8 cellular contexts compared by ENCODE assay signal in the genomic region with DNA sequence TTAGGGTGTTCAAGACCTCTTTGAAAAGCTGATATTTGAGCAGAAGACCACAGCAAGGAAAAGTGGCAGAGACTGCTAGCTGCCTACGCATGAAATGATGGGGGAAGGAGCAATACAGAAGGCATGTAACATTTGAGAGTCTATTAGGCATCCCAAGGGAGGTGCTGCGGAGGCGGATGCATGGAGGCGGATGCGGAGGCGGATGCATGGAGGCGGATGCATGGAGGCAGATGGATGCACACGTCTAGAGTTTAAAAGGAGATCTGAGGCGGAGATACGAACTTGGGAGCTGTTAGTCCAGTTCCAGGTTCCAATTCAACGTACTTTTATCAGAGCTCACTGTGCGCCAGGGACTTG. TPM values are rescaled to one million over a fixed set of nuclear protein-coding genes. Genes with fewer than 3 reads are reported as not detected.
DNase-seq lines count a peak whose midpoint lies in the region; ATAC-seq, FAIRE-seq and TF ChIP-seq lines count a peak whose summit lies in the region.

No MANE protein-coding gene starts in this region.

- H3K27ac ChIP-seq in A549 (peak overlapping the region; percentile 94 to 100), Panc1 (ENCODE audit: low read length) (peak overlapping the region; percentile 86), kidney (ENCODE audit: low read depth in 2 of 2, low read length in 2 of 2) (peak overlapping the region; percentile 82 to 87)

- no peak for TF ChIP-seq RAD21 in A549 (conservative IDR thresholded peaks at IDR 0.05 in 1 of 2, IDR thresholded peaks at IDR 0.05 in 1 of 2)

- 0% methylated on average over 12 of the region's 12 CpGs for WGBS in A549 (ENCODE audit: missing lambda C conversion rate)

- ATAC-seq in A549: peak; percentile 71 to 76
- peak; percentile 11 for ATAC-seq in HG03460 (IDR thresholded peaks at IDR 0.05; ENCODE audit: unreplicated experiment)
- peak; percentile 72 for ATAC-seq in Panc1

- BruUV-seq in Panc1 (replicated peaks; lab: Mats Ljungman, UMichigan) (no TSS peak), MCF 10A (replicated peaks; lab: Mats Ljungman, UMichigan) (no TSS peak)

- no peaks in the 10 kb centered on the region for H3K9me3 Mint-ChIP-seq in MCF 10A (ENCODE audit: unreplicated experiment)

- DNase-seq in A549 (ENCODE audit: low read depth in 1 of 2, low spot score in 1 of 2): peak; percentile 41 to 46
- no peak for DNase-seq in Panc1 (ENCODE audit: low read depth, low spot score)
- DNase-seq in MCF 10A (ENCODE audit: unreplicated experiment): no peak
- peak; percentile 83 for DNase-seq in kidney
- DNase-seq in stimulated activated CD4-positive, alpha-beta T cell treated with anti-CD3 and anti-CD28 coated beads, Interleukin-1b, Interleukin-23, amount 100 ng/mL, for 48 hours: peak; percentile 21
- DNase-seq in amniotic stem cell (lab: John Stamatoyannopoulos, UW): no peak

- peaks cover 25% of the 10 kb centered on the region for H3K36me3 Mint-ChIP-seq in MCF 10A (ENCODE audit: insufficient read depth, unreplicated experiment)

- POLR2A ChIA-PET in A549 (lab: Yijun Ruan, JAX): interaction anchor here (0.7 to 1.3 kb wide), 4 partner anchors 16 to 247 kb away, joined by 3 to 12 read pairs (median 5); partner anchors contain the start of gene INKA2
- POLR2A ChIA-PET in Panc1 (lab: Charles Lee): no interaction called here
- POLR2A ChIA-PET in MCF 10A (lab: Yijun Ruan, JAX): interaction anchor here (0.6 to 5.3 kb wide), 22 partner anchors 9 to 797 kb away, joined by 3 to 86 read pairs (median 4); partner anchors contain the start of genes ATP5PB, INKA2, RAP1A and WDR77

- H3K27me3 Mint-ChIP-seq in MCF 10A (ENCODE audit: insufficient read depth, unreplicated experiment): no peaks in the 10 kb centered on the region

- H3K4me3 ChIP-seq in A549 (peak overlapping the region; percentile 83), GM12875 (ENCODE audit: low read depth, low read length) (peak overlapping the region; percentile 98), Panc1 (ENCODE audit: low read depth in 2 of 2, low read length in 2 of 2) (peak overlapping the region; percentile 72 to 95), kidney (ENCODE audit: low read length in 2 of 2) (peak overlapping the region; percentile 82 to 85)

- peak overlapping the region; percentile 59 to 83 for H3K9ac ChIP-seq in kidney (ENCODE audit: low read length in 2 of 2)

- H3K4me3 Mint-ChIP-seq in MCF 10A (ENCODE audit: unreplicated experiment): peak overlapping the region; percentile 95

- H3K9me3 ChIP-seq in A549 (no peaks in the 10 kb centered on the region), Panc1 (ENCODE audit: control insufficient read depth, insufficient read depth, low read depth, low read length) (no peaks in the 10 kb centered on the region), kidney (ENCODE audit: control insufficient read depth in 1 of 2, low read length in 2 of 2) (no peaks in the 10 kb centered on the region)

- CTCF ChIA-PET in A549 (lab: Yijun Ruan, JAX): interaction anchor here (0.7 to 2.6 kb wide), 11 partner anchors 11 to 281 kb away, joined by 3 to 18 read pairs (median 3); partner anchors contain the start of gene C1orf162
- CTCF ChIA-PET in Panc1 (lab: Charles Lee): no interaction called here
- CTCF ChIA-PET in MCF 10A (lab: Yijun Ruan, JAX): interaction anchor here (0.6 to 2.9 kb wide), 30 partner anchors 10 to 1346 kb away, joined by 3 to 24 read pairs (median 4); partner anchors contain the start of gene INKA2

- in situ Hi-C loops in Panc1 (cut with HindIII; ENCODE audit: low pct_unique_long_range_greater_than_20kb, low sequenced_read_pairs): no loop called here

- peaks cover 11% of the 10 kb centered on the region for H3K36me3 ChIP-seq in Panc1 (ENCODE audit: control insufficient read depth, insufficient read depth, low read length)
- peaks cover 2 to 5% of the 10 kb centered on the region in 2 donors for H3K36me3 ChIP-seq in kidney (ENCODE audit: control insufficient read depth in 1 of 2, insufficient read depth in 2 of 2, low read length in 2 of 2)

- no peak for TF ChIP-seq EP300 in A549 (IDR thresholded peaks at IDR 0.05)

- H3K4me1 Mint-ChIP-seq in MCF 10A (ENCODE audit: insufficient read depth, unreplicated experiment): peaks cover 6% of the 10 kb centered on the region

- H3K27ac Mint-ChIP-seq in MCF 10A (ENCODE audit: low read depth, unreplicated experiment): peak overlapping the region; percentile 95

- FAIRE-seq in A549 (lab: Jason Lieb, UNC): no peak
- no peak for FAIRE-seq in kidney (lab: Jason Lieb, UNC)

- H3K4me1 ChIP-seq in A549: peaks cover 13% of the 10 kb centered on the region; the same call in 2 of the 3 replicates
- peaks cover 3% of the 10 kb centered on the region; the same call in 1 of the 2 replicates for H3K4me1 ChIP-seq in Panc1 (ENCODE audit: control insufficient read depth, insufficient read depth, low read length)
- H3K4me1 ChIP-seq in kidney (ENCODE audit: control insufficient read depth in 1 of 2, insufficient read depth in 1 of 2, low read depth in 1 of 2, low read length in 2 of 2): peaks cover 8% of the 10 kb centered on the region in 2 donors

- intact Hi-C loops in Panc1 (cut with micrococcal nuclease; ENCODE audit: unreplicated experiment) (loop anchor here (10.0 kb wide), 1 partner anchor 250 kb away; the partner anchor contains the start of genes ADORA3 and TMIGD3), MCF 10A (cut with micrococcal nuclease) (loop anchor here (2.0 kb wide), 2 partner anchors 40 to 274 kb away; no protein-coding TSS in a partner anchor), kidney (cut with DNase I) (loop anchor here (10.0 kb wide), 2 partner anchors 240 to 270 kb away; no protein-coding TSS in a partner anchor)

- TF ChIP-seq POLR2A in A549 (IDR thresholded peaks at IDR 0.05; ENCODE audit: low read length): no peak

- H3K4me2 ChIP-seq in A549: peak overlapping the region; percentile 99

- H3K27me3 ChIP-seq in Panc1 (ENCODE audit: control insufficient read depth, insufficient read depth, low read length): no peaks in the 10 kb centered on the region

- no peak for TF ChIP-seq CTCF in A549 (IDR thresholded peaks at IDR 0.05)
- TF ChIP-seq CTCF in GM12875 (IDR thresholded peaks at IDR 0.05; ENCODE audit: borderline replicate concordance, insufficient read depth, low read depth, low read length): no peak
- TF ChIP-seq CTCF in Panc1 (IDR thresholded peaks at IDR 0.05): no peak
- no peak for TF ChIP-seq CTCF in MCF 10A (IDR thresholded peaks at IDR 0.05; ENCODE audit: unreplicated experiment)
- no peak for TF ChIP-seq CTCF in kidney (IDR thresholded peaks at IDR 0.05; ENCODE audit: borderline replicate concordance, extremely low read depth, insufficient read depth)

TF ChIP-seq in A549, 52 proteins besides CTCF, POLR2A, EP300 and RAD21:
- TF ChIP-seq JUNB (IDR thresholded peaks at IDR 0.05): no peak
- no peak for TF ChIP-seq FOSB (CRISPR knock-in tag; IDR thresholded peaks at IDR 0.05)
- no peak for TF ChIP-seq EHF (CRISPR knock-in tag; IDR thresholded peaks at IDR 0.05)
- TF ChIP-seq FOXS1 (CRISPR knock-in tag; IDR thresholded peaks at IDR 0.05): no peak
- TF ChIP-seq HES2 (IDR thresholded peaks at IDR 0.05): no peak
- TF ChIP-seq HOXB13 (CRISPR knock-in tag; IDR thresholded peaks at IDR 0.05; ENCODE audit: low read depth): no peak
- TF ChIP-seq HEYL (CRISPR knock-in tag; IDR thresholded peaks at IDR 0.05): no peak
- TF ChIP-seq ZNF302 (CRISPR knock-in tag; IDR thresholded peaks at IDR 0.05): no peak
TF ChIP-seq in A549: peak in this region for 0.

RNA-seq across cellular contexts. Expression of gene DDX20, which starts 0.8 kb away (rescaled TPM):
- polyA plus RNA-seq in A549 (2011; rRNA removed) (10.1 and 13.5 TPM in 2 replicates), A549 (2017; fragmentation: RNase III; extraction: RNeasy Plus Mini Kit Qiagen cat#74134 plus additional on column Dnase treatment) (7.9 to 9.0 TPM (median 8.4 TPM) in 3 replicates), kidney (ENCODE audit: insufficient read depth, low read depth, low replicate concordance) (5.5 TPM)
- 2.3 and 2.4 TPM in 2 replicates for polyA plus RNA-seq in A549 (2012; cell fraction: cytosol; rRNA removed)
- polyA plus RNA-seq in A549 (2012; cell fraction: nucleus; rRNA removed): 4.1 and 4.2 TPM in 2 replicates
- 6.6 and 6.9 TPM in 2 replicates for polyA minus RNA-seq in A549 (2011; rRNA and poly(A)+ RNA removed)
- total RNA-seq in Panc1 (2021; ENCODE audit: unreplicated experiment) (9.1 TPM), MCF 10A (2022) (14.8 and 16.8 TPM in 2 replicates), kidney (9.6 TPM)
- polyA plus RNA-seq in Panc1 (2012; ENCODE audit: insufficient read length): 4.7 TPM

RNA-seq across cellular contexts. Expression of gene INKA2, which starts 15.7 kb away (rescaled TPM):
- polyA plus RNA-seq in A549 (2011; rRNA removed): 1.2 TPM in 2 replicates
- 0.40 and 0.66 TPM in 2 replicates for polyA plus RNA-seq in A549 (2012; cell fraction: cytosol; rRNA removed)
- 0.78 and 1.2 TPM in 2 replicates for polyA plus RNA-seq in A549 (2012; cell fraction: nucleus; rRNA removed)
- polyA plus RNA-seq in A549 (2017; fragmentation: RNase III; extraction: RNeasy Plus Mini Kit Qiagen cat#74134 plus additional on column Dnase treatment): 1.3 to 2.1 TPM (median 1.8 TPM) in 3 replicates
- 1.3 and 4.6 TPM in 2 replicates for polyA minus RNA-seq in A549 (2011; rRNA and poly(A)+ RNA removed)
- total RNA-seq in Panc1 (2021; ENCODE audit: unreplicated experiment): 0.54 TPM
- not detected for polyA plus RNA-seq in Panc1 (2012; ENCODE audit: insufficient read length)
- 3.5 and 6.6 TPM in 2 replicates for total RNA-seq in MCF 10A (2022)
- 5.6 TPM for total RNA-seq in kidney
- 3.5 TPM for polyA plus RNA-seq in kidney (ENCODE audit: insufficient read depth, low read depth, low replicate concordance)

Comparison
In these comparisons a context has a peak if more than half of its experiments do, and no peak if none do; other contexts are left out.
1. ATAC-seq: peak in every context shown above with its lines; median percentile 74 in A549; 72 in Panc1; 11 in HG03460.
2. DNase-seq: peak in A549 (2 of 2), kidney (single experiment) and stimulated activated CD4-positive, alpha-beta T cell treated with anti-CD3 and anti-CD28 coated beads, Interleukin-1b, Interleukin-23, amount 100 ng/mL, for 48 hours (single experiment); none in Panc1 (single experiment), MCF 10A (single experiment) and amniotic stem cell (single experiment).
3. Peak in every context shown above with its lines, with median percentiles within 50 percentile points of each other: H3K27ac ChIP-seq and H3K4me3 ChIP-seq.